In genomic region chr17:21251611-21252010, GRCh38 we compare ENCODE assay signal across 18 cellular contexts. TPM values are rescaled to one million over a fixed set of nuclear protein-coding genes. Genes with fewer than 3 reads are reported as not detected.
DNase-seq lines count a peak whose midpoint lies in the region; ATAC-seq and TF ChIP-seq lines count a peak whose summit lies in the region.
"Had no signal": no experiment of that assay in that cellular context is flagged by ENCODE, and none has a peak within 500 bp of the region (broad histone marks: within the 10 kb centered on the region; RNA-seq: fewer than 3 reads in every experiment).

No MANE protein-coding gene starts in this region.

- no peaks in the 10 kb centered on the region for H3K9me3 Mint-ChIP-seq in CD4-positive, alpha-beta memory T cell
- H3K9me3 Mint-ChIP-seq in WTC11: no peaks in the 10 kb centered on the region; the same call in 1 of the 2 replicates
- H3K9me3 Mint-ChIP-seq: activated naive CD4-positive, alpha-beta T cell treated with anti-CD3 and anti-CD28 coated beads, Interleukin-2, amount 10 ng/mL, durations not matched to agents 7 days and 5 days had no signal

- no peak overlapping the region for H3K14ac ChIP-seq in mesenchymal stem cell (ENCODE audit: low read length in 2 of 2)

- intact Hi-C loops in CD4-positive, alpha-beta memory T cell (cut with micrococcal nuclease): loop anchor here (2.0 kb wide), 1 partner anchor 209 kb away; the partner anchor contains the start of gene USP22

- H3K36me3 ChIP-seq in CD4-positive, alpha-beta memory T cell (ENCODE audit: insufficient read depth, low read length): no peaks in the 10 kb centered on the region
- H3K36me3 ChIP-seq in mesenchymal stem cell (ENCODE audit: control insufficient read depth in 1 of 2, insufficient read depth in 2 of 2, low read depth in 1 of 2, low read length in 2 of 2) (peaks cover 0 to 14% of the 10 kb centered on the region in 2 experiments), skeletal muscle tissue (ENCODE audit: control insufficient read depth in 3 of 3, insufficient read depth in 3 of 3, low read length in 3 of 3) (peaks cover 2 to 10% (median 7%) of the 10 kb centered on the region in 3 donors)
- H3K36me3 ChIP-seq: BLaER1, cardiac muscle cell, sigmoid colon, WERI-Rb-1 had no signal

- no peak overlapping the region for H4K8ac ChIP-seq in mesenchymal stem cell (ENCODE audit: low read length)

- WGBS in mesenchymal stem cell: 91% methylated on average over 10 of the region's 10 CpGs

- H3K4me3 ChIP-seq in CD4-positive, alpha-beta memory T cell (ENCODE audit: low read length in 2 of 2): no peak overlapping the region
- H3K4me3 ChIP-seq in mesenchymal stem cell (ENCODE audit: insufficient read depth in 1 of 2, low read depth in 1 of 2, low read length in 2 of 2): peak overlapping the region in 1 of 2 experiments; percentile 79
- H3K4me3 ChIP-seq in skeletal muscle tissue (ENCODE audit: low read length in 3 of 3): peak overlapping the region; percentile 64 to 77 (median 69)
- H3K4me3 ChIP-seq: GM12878 had no signal

- H2BK15ac ChIP-seq in mesenchymal stem cell (ENCODE audit: low read depth, poor library complexity, severe bottlenecking): no peak overlapping the region

- peak overlapping the region in 1 of 2 experiments; percentile 1 for H2BK12ac ChIP-seq in mesenchymal stem cell (ENCODE audit: low read length in 2 of 2)

- TF ChIP-seq CTCF in WTC11 (IDR thresholded peaks at IDR 0.05): no peak

- peak overlapping the region in 7 of 8 donors; percentile 12 to 87 (median 83) for H3K4me3 Mint-ChIP-seq in CD4-positive, alpha-beta memory T cell
- peak overlapping the region; percentile 61; the same call in 1 of the 2 replicates for H3K4me3 Mint-ChIP-seq in WTC11

- no peak overlapping the region for H2AFZ ChIP-seq in mesenchymal stem cell (ENCODE audit: low read depth, low read length)

- H3K27me3 ChIP-seq in CD4-positive, alpha-beta memory T cell (ENCODE audit: insufficient read depth, low read length): no peaks in the 10 kb centered on the region
- H3K27me3 ChIP-seq in mesenchymal stem cell (ENCODE audit: control insufficient read depth in 1 of 2, insufficient read depth in 1 of 2, low read length in 2 of 2) (no peaks in the 10 kb centered on the region), skeletal muscle tissue (ENCODE audit: control insufficient read depth in 3 of 3, insufficient read depth in 3 of 3, low read length in 3 of 3) (no peaks in the 10 kb centered on the region)
- H3K27me3 ChIP-seq: cardiac muscle cell, gastroesophageal sphincter, sigmoid colon had no signal

- peaks cover 0 to 3% of the 10 kb centered on the region in 2 donors for H3K36me3 Mint-ChIP-seq in CD4-positive, alpha-beta memory T cell
- no peaks in the 10 kb centered on the region for H3K36me3 Mint-ChIP-seq in WTC11
- H3K36me3 Mint-ChIP-seq: activated naive CD4-positive, alpha-beta T cell treated with anti-CD3 and anti-CD28 coated beads, Interleukin-2, amount 10 ng/mL, durations not matched to agents 7 days and 5 days had no signal

- no peaks in the 10 kb centered on the region for H3K27me3 Mint-ChIP-seq in CD4-positive, alpha-beta memory T cell
- H3K27me3 Mint-ChIP-seq in WTC11 (ENCODE audit: low read depth): peaks cover 8% of the 10 kb centered on the region; the same call in 1 of the 2 replicates

- H3K18ac ChIP-seq in mesenchymal stem cell (ENCODE audit: low read depth in 1 of 2, low read length in 2 of 2): no peak overlapping the region

- H3K27ac Mint-ChIP-seq in CD4-positive, alpha-beta memory T cell: peak overlapping the region; percentile 8 to 81 (median 76)
- H3K27ac Mint-ChIP-seq in WTC11: no peak overlapping the region

- DNase-seq in CD4-positive, alpha-beta memory T cell: no peak
- DNase-seq in WTC11 (ENCODE audit: low spot score) (no peak), mesenchymal stem cell (no peak), DMS 273 (lab: John Stamatoyannopoulos, UW; ENCODE audit: unreplicated experiment) (no peak), DMS53 (lab: John Stamatoyannopoulos, UW) (no peak), RKO (ENCODE audit: low spot score) (no peak)
- no peak for DNase-seq in stimulated activated CD8-positive, alpha-beta memory T cell treated with anti-CD3 and anti-CD28 coated beads, Interleukin-4, amount 100 ng/mL, for 48 hours
- DNase-seq: activated naive CD4-positive, alpha-beta T cell treated with anti-CD3 and anti-CD28 coated beads, Interleukin-2, amount 10 ng/mL, durations not matched to agents 7 days and 5 days; NCI-H1694; NCI-H446 treated with DMSO at 0.1 percent for 48 hours; sigmoid colon; stimulated activated naive CD4-positive, alpha-beta T cell treated with Interleukin-2 at 50 U/mL for 16 hours; WERI-Rb-1 had no signal

- H3K4me1 ChIP-seq in CD4-positive, alpha-beta memory T cell (ENCODE audit: insufficient read depth, low read length): peaks cover 27% of the 10 kb centered on the region
- H3K4me1 ChIP-seq in mesenchymal stem cell (ENCODE audit: control insufficient read depth, insufficient read depth, low read depth, low read length) (peaks cover 17% of the 10 kb centered on the region), skeletal muscle tissue (ENCODE audit: control insufficient read depth in 3 of 3, insufficient read depth in 3 of 3, low read length in 3 of 3) (peaks cover 64 to 66% (median 65%) of the 10 kb centered on the region in 3 donors)

- CTCF ChIA-PET in CD4-positive, alpha-beta memory T cell (lab: Charles Lee; ENCODE audit: partially characterized antibody): interaction anchor here (5.3 kb wide), 1 partner anchor 28 kb away, joined by 25 read pairs; no protein-coding TSS in a partner anchor
- CTCF ChIA-PET in WTC11 (lab: Charles Lee): no interaction called here

- POLR2A ChIA-PET in CD4-positive, alpha-beta memory T cell (lab: Charles Lee; ENCODE audit: partially characterized antibody): interaction anchor here (0.8 to 4.2 kb wide), 4 partner anchors 10 to 38 kb away, joined by 3 to 48 read pairs (median 14); partner anchors contain the start of gene TMEM11
- POLR2A ChIA-PET in WTC11 (lab: Charles Lee): no interaction called here

- no peaks in the 10 kb centered on the region for H3K9me3 ChIP-seq in CD4-positive, alpha-beta memory T cell (ENCODE audit: control insufficient read depth in 1 of 2, low read length in 2 of 2)
- no peaks in the 10 kb centered on the region for H3K9me3 ChIP-seq in mesenchymal stem cell (ENCODE audit: control insufficient read depth, low read length)
- no peaks in the 10 kb centered on the region for H3K9me3 ChIP-seq in skeletal muscle tissue (ENCODE audit: control insufficient read depth in 3 of 3, low read length in 3 of 3)
- H3K9me3 ChIP-seq: BLaER1, gastroesophageal sphincter, sigmoid colon had no signal

- peaks cover 21% of the 10 kb centered on the region for H3K79me1 ChIP-seq in mesenchymal stem cell (replicated peaks; ENCODE audit: low read length, poor library complexity, severe bottlenecking)

- H3K27ac ChIP-seq in CD4-positive, alpha-beta memory T cell (ENCODE audit: low read depth, low read length): no peak overlapping the region
- H3K27ac ChIP-seq in mesenchymal stem cell (ENCODE audit: low read length, poor library complexity, severe bottlenecking) (no peak overlapping the region), skeletal muscle tissue (ENCODE audit: low read depth, low read length) (peak overlapping the region; percentile 94)
- H3K27ac ChIP-seq: BLaER1, cardiac muscle cell, WERI-Rb-1 had no signal

- H2AK5ac ChIP-seq in mesenchymal stem cell (ENCODE audit: low read length, severe bottlenecking): no peak overlapping the region

- H3K9ac ChIP-seq in mesenchymal stem cell (ENCODE audit: low read length): peak overlapping the region; percentile 83
- peak overlapping the region; percentile 65 to 90 (median 89) for H3K9ac ChIP-seq in skeletal muscle tissue (ENCODE audit: low read depth in 1 of 3, low read length in 3 of 3)

- H2BK120ac ChIP-seq in mesenchymal stem cell (ENCODE audit: low read depth, low read length): no peak overlapping the region

- no peak for ATAC-seq in WTC11
- ATAC-seq: gastroesophageal sphincter, GM12878 had no signal

- H2BK5ac ChIP-seq in mesenchymal stem cell (ENCODE audit: low read depth, low read length, poor library complexity, severe bottlenecking): no peak overlapping the region

- H3K23ac ChIP-seq in mesenchymal stem cell (ENCODE audit: low read length in 2 of 2): no peak overlapping the region

- H3K4me2 ChIP-seq in mesenchymal stem cell (ENCODE audit: low read length, poor library complexity, severe bottlenecking): no peak overlapping the region

- peaks cover 19 to 54% (median 31%) of the 10 kb centered on the region in 4 donors for H3K4me1 Mint-ChIP-seq in CD4-positive, alpha-beta memory T cell
- H3K4me1 Mint-ChIP-seq in WTC11: peaks cover 22% of the 10 kb centered on the region

- H4K91ac ChIP-seq in mesenchymal stem cell (ENCODE audit: low read length): no peak overlapping the region

- H3K4ac ChIP-seq in mesenchymal stem cell (ENCODE audit: low read depth in 1 of 2, low read length in 2 of 2): no peak overlapping the region

TF ChIP-seq in WTC11, 78 proteins besides CTCF, POLR2A, EP300 and RAD21 (continues in another document):
- TF ChIP-seq CBFB (CRISPR knock-in tag; IDR thresholded peaks at IDR 0.05; ENCODE audit: low read depth): no peak
- TF ChIP-seq NFE2L1 (CRISPR knock-in tag; IDR thresholded peaks at IDR 0.05): no peak

RNA-seq across cellular contexts. Expression of gene NATD1, which starts 1.6 kb away (rescaled TPM):
- total RNA-seq in CD4-positive, alpha-beta memory T cell: 10 to 100 TPM; 13.1 to 13.5 TPM
- polyA plus RNA-seq in CD4-positive, alpha-beta memory T cell: 1 to 10 TPM in 1 of 2 donors, under 1 TPM in 1; 0.32 to 2.3 TPM
- total RNA-seq in WTC11 (2021) (10.1 to 11.2 TPM (median 11.1 TPM) in 3 replicates), skeletal muscle tissue (3.7 TPM)
- polyA plus RNA-seq in mesenchymal stem cell (2013, experiment 1 of 2): 3.2 TPM
- 3.2 TPM for polyA plus RNA-seq in mesenchymal stem cell (2013, experiment 2 of 2)

RNA-seq across cellular contexts. Expression of gene MAP2K3, which starts 32.9 kb away (rescaled TPM):
- 10 to 100 TPM; 52.6 to 63.2 TPM for total RNA-seq in CD4-positive, alpha-beta memory T cell
- 10 to 100 TPM; 48.5 to 88.9 TPM for polyA plus RNA-seq in CD4-positive, alpha-beta memory T cell
- 33.7 to 39.7 TPM (median 35.3 TPM) in 3 replicates for total RNA-seq in WTC11 (2021)
- polyA plus RNA-seq in mesenchymal stem cell (2013, experiment 1 of 2): 25.0 TPM
- 24.1 TPM for polyA plus RNA-seq in mesenchymal stem cell (2013, experiment 2 of 2)
- 11.5 TPM for total RNA-seq in skeletal muscle tissue

RNA-seq across cellular contexts. Expression of gene TMEM11, which starts 37.6 kb away (rescaled TPM):
- 10 to 100 TPM; 18.6 to 21.7 TPM for total RNA-seq in CD4-positive, alpha-beta memory T cell
- polyA plus RNA-seq in CD4-positive, alpha-beta memory T cell: 10 to 100 TPM; 35.6 to 38.6 TPM
- total RNA-seq in WTC11 (2021) (32.9 to 37.0 TPM (median 33.9 TPM) in 3 replicates), skeletal muscle tissue (20.9 TPM)
- polyA plus RNA-seq in mesenchymal stem cell (2013, experiment 1 of 2): 25.7 TPM
- 26.0 TPM for polyA plus RNA-seq in mesenchymal stem cell (2013, experiment 2 of 2)

Comparison
In these comparisons a context has a peak if more than half of its experiments do, and no peak if none do; other contexts are left out.
1. H3K4me3 ChIP-seq: peak in skeletal muscle tissue (3 of 3); none in CD4-positive, alpha-beta memory T cell (0 of 2).